In genomic region chr5:64165500-64166200, GRCh38 we compare ENCODE assay signal across 8 cellular contexts. TPM values are rescaled to one million over a fixed set of nuclear protein-coding genes. Genes with fewer than 3 reads are reported as not detected.
DNase-seq lines count a peak whose midpoint lies in the region; ATAC-seq and TF ChIP-seq lines count a peak whose summit lies in the region.

A gene with protein sequence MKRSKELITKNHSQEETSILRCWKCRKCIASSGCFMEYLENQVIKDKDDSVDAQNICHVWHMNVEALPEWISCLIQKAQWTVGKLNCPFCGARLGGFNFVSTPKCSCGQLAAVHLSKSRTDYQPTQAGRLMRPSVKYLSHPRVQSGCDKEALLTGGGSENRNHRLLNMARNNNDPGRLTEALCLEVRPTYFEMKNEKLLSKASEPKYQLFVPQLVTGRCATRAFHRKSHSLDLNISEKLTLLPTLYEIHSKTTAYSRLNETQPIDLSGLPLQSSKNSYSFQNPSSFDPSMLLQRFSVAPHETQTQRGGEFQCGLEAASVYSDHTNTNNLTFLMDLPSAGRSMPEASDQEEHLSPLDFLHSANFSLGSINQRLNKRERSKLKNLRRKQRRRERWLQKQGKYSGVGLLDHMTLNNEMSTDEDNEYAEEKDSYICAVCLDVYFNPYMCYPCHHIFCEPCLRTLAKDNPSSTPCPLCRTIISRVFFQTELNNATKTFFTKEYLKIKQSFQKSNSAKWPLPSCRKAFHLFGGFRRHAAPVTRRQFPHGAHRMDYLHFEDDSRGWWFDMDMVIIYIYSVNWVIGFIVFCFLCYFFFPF (plus strand): TSS chr5:64165843. CDS start chr5:64200808, 34,965 bp downstream.

- H3K79me2 ChIP-seq in PC-3 (ENCODE audit: low read length), result peaks cover 18% of the 10 kb centered on the region

- peak within 1 kb of the TSS; percentile 16 for H3K27ac ChIP-seq in PC-3 (ENCODE audit: low read length)
- peak within 1 kb of the TSS; percentile 86 to 89 for H3K27ac ChIP-seq in testis

- WGBS in testis, 2 donors, result 0 to 1% methylated on average over 19 to 59 of the region's 88 CpGs

- H3K4me3 Mint-ChIP-seq in activated naive CD4-positive, alpha-beta T cell treated with anti-CD3 and anti-CD28 coated beads, Interleukin-2, amount 10 ng/mL, durations not matched to agents 7 days and 5 days, result peak within 1 kb of the TSS; percentile 33
- peak within 1 kb of the TSS; percentile 75 for H3K4me3 Mint-ChIP-seq in memory B cell

- peaks cover 31% of the 10 kb centered on the region for H3K27me3 Mint-ChIP-seq in activated naive CD4-positive, alpha-beta T cell treated with anti-CD3 and anti-CD28 coated beads, Interleukin-2, amount 10 ng/mL, durations not matched to agents 7 days and 5 days
- H3K27me3 Mint-ChIP-seq in memory B cell, result peaks cover 12% of the 10 kb centered on the region

- POLR2A ChIA-PET in PC-3 (lab: Charles Lee; ENCODE audit: unreplicated experiment), result no interaction called here

- no peak for TF ChIP-seq POLR2A in testis (IDR thresholded peaks at IDR 0.05)

- TF ChIP-seq CTCF in PC-3 (conservative IDR thresholded peaks at IDR 0.05; ENCODE audit: low read depth, low read length), result no peak
- no peak for TF ChIP-seq CTCF in testis (IDR thresholded peaks at IDR 0.05)

- H3K4me1 ChIP-seq in PC-3 (ENCODE audit: insufficient read depth, low read length), result peaks cover 33% of the 10 kb centered on the region
- peaks cover 32% of the 10 kb centered on the region for H3K4me1 ChIP-seq in endocrine pancreas (ENCODE audit: control insufficient read depth, insufficient read depth, low read length)
- H3K4me1 ChIP-seq in testis, result peaks cover 3% of the 10 kb centered on the region

- no TSS peak for BruUV-seq in PC-3 (replicated peaks; lab: Mats Ljungman, UMichigan)

- peaks cover 5% of the 10 kb centered on the region for H3K4me1 Mint-ChIP-seq in activated naive CD4-positive, alpha-beta T cell treated with anti-CD3 and anti-CD28 coated beads, Interleukin-2, amount 10 ng/mL, durations not matched to agents 7 days and 5 days
- peaks cover 6% of the 10 kb centered on the region for H3K4me1 Mint-ChIP-seq in memory B cell

- no peaks in the 10 kb centered on the region for H3K9me3 Mint-ChIP-seq in activated naive CD4-positive, alpha-beta T cell treated with anti-CD3 and anti-CD28 coated beads, Interleukin-2, amount 10 ng/mL, durations not matched to agents 7 days and 5 days
- no peaks in the 10 kb centered on the region for H3K9me3 Mint-ChIP-seq in memory B cell

- H3K9me3 ChIP-seq in PC-3 (ENCODE audit: low read length) (no peaks in the 10 kb centered on the region), endocrine pancreas (ENCODE audit: control insufficient read depth, low read length) (no peaks in the 10 kb centered on the region), testis (no peaks in the 10 kb centered on the region)

- H3K36me3 Mint-ChIP-seq in activated naive CD4-positive, alpha-beta T cell treated with anti-CD3 and anti-CD28 coated beads, Interleukin-2, amount 10 ng/mL, durations not matched to agents 7 days and 5 days, result no peaks in the 10 kb centered on the region
- no peaks in the 10 kb centered on the region for H3K36me3 Mint-ChIP-seq in memory B cell

- no peak within 1 kb of the TSS for H3K27ac Mint-ChIP-seq in activated naive CD4-positive, alpha-beta T cell treated with anti-CD3 and anti-CD28 coated beads, Interleukin-2, amount 10 ng/mL, durations not matched to agents 7 days and 5 days
- no peak within 1 kb of the TSS for H3K27ac Mint-ChIP-seq in memory B cell

- H3K9ac ChIP-seq in PC-3 (ENCODE audit: low read length) (peak within 1 kb of the TSS; percentile 78), endocrine pancreas (ENCODE audit: control insufficient read depth, insufficient read depth, low read length) (peak within 1 kb of the TSS; percentile 86)

- no peak for DNase-seq in activated naive CD4-positive, alpha-beta T cell treated with anti-CD3 and anti-CD28 coated beads, Interleukin-2, amount 10 ng/mL, durations not matched to agents 7 days and 5 days
- no peak for DNase-seq in activated naive CD4-positive, alpha-beta T cell (lab: John Stamatoyannopoulos, UW)
- DNase-seq in PC-3 (peak; percentile 63), memory B cell (ENCODE audit: low spot score in 2 of 2) (no peak), testis (peak; percentile 69), cerebellar nuclear complex (lab: John Stamatoyannopoulos, UW) (no peak)

- H3K4me3 ChIP-seq in PC-3 (ENCODE audit: low read length) (peak within 1 kb of the TSS; percentile 90), endocrine pancreas (ENCODE audit: control insufficient read depth, insufficient read depth, low read length) (peak within 1 kb of the TSS; percentile 98), testis (peak within 1 kb of the TSS; percentile 83 to 89)

- peak; percentile 82 for ATAC-seq in PC-3
- ATAC-seq in memory B cell (ENCODE audit: low read depth), result no peak
- ATAC-seq in GM19467 (IDR thresholded peaks at IDR 0.05; ENCODE audit: unreplicated experiment), result no peak

- no peaks in the 10 kb centered on the region for H3K9me2 ChIP-seq in PC-3 (replicated peaks; ENCODE audit: low read length)

- H3K36me3 ChIP-seq in PC-3 (ENCODE audit: low read depth, low read length), result no peaks in the 10 kb centered on the region
- H3K36me3 ChIP-seq in endocrine pancreas (ENCODE audit: control insufficient read depth, insufficient read depth, low read length), result no peaks in the 10 kb centered on the region
- H3K36me3 ChIP-seq in testis (ENCODE audit: low read depth, missing control alignments), result no peaks in the 10 kb centered on the region

- CTCF ChIA-PET in activated naive CD4-positive, alpha-beta T cell treated with anti-CD3 and anti-CD28 coated beads, Interleukin-2, amount 10 ng/mL, durations not matched to agents 7 days and 5 days (lab: Charles Lee), result no interaction called here
- CTCF ChIA-PET in PC-3 (lab: Charles Lee), result no interaction called here

- peak within 1 kb of the TSS; percentile 87 for H3K4me2 ChIP-seq in PC-3 (ENCODE audit: low read length)

- intact Hi-C loops in PC-3 (cut with micrococcal nuclease), result no loop called here
- intact Hi-C loops in testis (cut with DNase I; ENCODE audit: low total_unique reads), result no loop called here

- H3K27me3 ChIP-seq in PC-3 (ENCODE audit: low read length), result no peaks in the 10 kb centered on the region
- no peaks in the 10 kb centered on the region for H3K27me3 ChIP-seq in endocrine pancreas (ENCODE audit: control insufficient read depth, insufficient read depth, low read length)
- no peaks in the 10 kb centered on the region for H3K27me3 ChIP-seq in testis

- peak within 1 kb of the TSS; percentile 93 for H2AFZ ChIP-seq in PC-3 (ENCODE audit: low read length)

- H4K20me1 ChIP-seq in PC-3 (ENCODE audit: low read length), result no peaks in the 10 kb centered on the region

- no peaks in the 10 kb centered on the region for H3F3A ChIP-seq in PC-3 (ENCODE audit: low read length, unreplicated experiment)

RNA-seq across cellular contexts. Expression of the gene that starts here (rescaled TPM):
- total RNA-seq in PC-3 (2014; rRNA removed), result 5.1 and 5.4 TPM in 2 replicates
- 10 to 100 TPM; 23.1 to 25.6 TPM for total RNA-seq in testis
- polyA plus RNA-seq in testis (ENCODE audit: insufficient read depth, low read depth, low replicate concordance), result 4.5 TPM

Comparison
In these comparisons a context has a peak if more than half of its experiments do, and no peak if none do; other contexts are left out.
1. DNase-seq: peak in PC-3 (single experiment) and testis (single experiment); none in activated naive CD4-positive, alpha-beta T cell treated with anti-CD3 and anti-CD28 coated beads, Interleukin-2, amount 10 ng/mL, durations not matched to agents 7 days and 5 days (single experiment), activated naive CD4-positive, alpha-beta T cell (0 of 4), memory B cell (0 of 2) and cerebellar nuclear complex (0 of 2).
2. Peak in every context shown above with its lines, with median percentiles within 50 percentile points of each other: H3K4me3 ChIP-seq.